Comparison of ENCODE assay signal across 33 cellular contexts in the genomic region with DNA sequence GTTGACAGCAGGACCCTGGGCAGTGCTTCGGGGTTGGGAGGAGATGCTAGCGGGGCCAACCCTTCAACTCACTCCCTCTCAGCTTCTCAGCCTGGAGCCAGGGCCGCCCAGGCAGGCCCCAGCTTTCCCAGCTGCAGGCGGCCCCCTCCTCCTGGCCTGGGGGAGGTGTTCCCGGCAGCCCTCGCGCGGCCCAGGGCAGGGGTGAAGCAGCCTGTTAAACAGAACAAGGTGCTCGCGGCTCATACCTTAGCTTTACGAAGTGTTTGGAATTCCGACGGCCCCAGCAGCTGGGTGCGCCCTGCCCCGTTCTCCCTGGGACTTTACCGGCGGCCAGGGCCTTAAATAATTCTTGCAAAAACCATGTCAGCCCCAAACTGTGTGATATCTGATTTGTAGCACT. TPM values are rescaled to one million over a fixed set of nuclear protein-coding genes. Genes with fewer than 3 reads are reported as not detected.
"Had no signal": no experiment of that assay in that cellular context is flagged by ENCODE, and none has a peak within 500 bp of the region (broad histone marks: within the 10 kb centered on the region; RNA-seq: fewer than 3 reads in every experiment).

No MANE protein-coding gene starts in this region.

- H3K4me3 Mint-ChIP-seq: natural killer cell; nephron; neural progenitor cell; stimulated activated memory B cell treated with anti-CD40 and anti-IgM and Interleukin-4, amounts not matched to agents 10 μg/mL and 1 μg/mL and 100 μg/mL, for 72 hours; stimulated activated naive CD8-positive, alpha-beta T cell treated with anti-CD3 and anti-CD28 coated beads, Interleukin-15, amount 100 ng/mL, for 72 hours; type B pancreatic cell had no signal

- H3K27ac Mint-ChIP-seq: natural killer cell; nephron; neural progenitor cell; progenitor cell of endocrine pancreas; stimulated activated memory B cell treated with anti-CD40 and anti-IgM and Interleukin-4, amounts not matched to agents 10 μg/mL and 1 μg/mL and 100 μg/mL, for 72 hours; stimulated activated naive CD8-positive, alpha-beta T cell treated with anti-CD3 and anti-CD28 coated beads, Interleukin-15, amount 100 ng/mL, for 72 hours; type B pancreatic cell had no signal

- H3K4me1 ChIP-seq: neural progenitor cell, parathyroid adenoma, psoas muscle, right lobe of liver, spleen, suprapubic skin, testis, tibial artery, transverse colon, vagina had no signal

- H3K27me3 ChIP-seq: neural progenitor cell, ovary, right lobe of liver, spleen, suprapubic skin, testis, tibial artery, transverse colon, vagina had no signal

- FAIRE-seq: urothelium cell line had no signal

- H3K79me2 ChIP-seq: parathyroid adenoma had no signal

- H3K4me1 Mint-ChIP-seq: natural killer cell; nephron; neural progenitor cell; stimulated activated memory B cell treated with anti-CD40 and anti-IgM and Interleukin-4, amounts not matched to agents 10 μg/mL and 1 μg/mL and 100 μg/mL, for 72 hours; stimulated activated naive CD8-positive, alpha-beta T cell treated with anti-CD3 and anti-CD28 coated beads, Interleukin-15, amount 100 ng/mL, for 72 hours had no signal

- H3K9me3 ChIP-seq: ovary, psoas muscle, right lobe of liver, spleen, suprapubic skin, testis, tibial artery, transverse colon, vagina had no signal

- H3K9me3 Mint-ChIP-seq: natural killer cell; nephron; neural progenitor cell; stimulated activated memory B cell treated with anti-CD40 and anti-IgM and Interleukin-4, amounts not matched to agents 10 μg/mL and 1 μg/mL and 100 μg/mL, for 72 hours; stimulated activated naive CD8-positive, alpha-beta T cell treated with anti-CD3 and anti-CD28 coated beads, Interleukin-15, amount 100 ng/mL, for 72 hours; type B pancreatic cell had no signal

- H3K27ac ChIP-seq: neural progenitor cell, ovary, parathyroid adenoma, psoas muscle, right lobe of liver, skin epidermis, spleen, suprapubic skin, testis, tibial artery, transverse colon, vagina had no signal

- H3K4me3 ChIP-seq: neural progenitor cell, ovary, psoas muscle, right lobe of liver, skin epidermis, smooth muscle cell, spleen, suprapubic skin, testis, tibial artery, transverse colon, vagina had no signal

- DNase-seq: natural killer cell; occipital lobe; stimulated activated CD4-positive, alpha-beta T cell treated with anti-CD3 and anti-CD28 coated beads, Interleukin-12 subunit alpha, Interleukin-12 subunit beta, amount 100 ng/mL, for 4 hours; stimulated activated CD4-positive, alpha-beta T cell treated with anti-CD3 and anti-CD28 coated beads, Interleukin-1b, Interleukin-23, amount 100 ng/mL, for 48 hours; stimulated activated CD4-positive, alpha-beta T cell treated with anti-CD3 and anti-CD28 coated beads, Interleukin-4, amount 100 ng/mL, for 1 hour; stimulated activated CD4-positive, alpha-beta T cell treated with anti-CD3 and anti-CD28 coated beads, Interleukin-4, amount 100 ng/mL, for 4 hours; stimulated activated CD8-positive, alpha-beta memory T cell treated with anti-CD3 and anti-CD28 coated beads, Interleukin-4, amount 100 ng/mL, for 48 hours; stimulated activated naive CD4-positive, alpha-beta T cell; stimulated activated naive CD8-positive, alpha-beta T cell treated with anti-CD3 and anti-CD28 coated beads, Interleukin-15, amount 100 ng/mL, for 72 hours; stimulated activated naive CD8-positive, alpha-beta T cell treated with anti-CD3 and anti-CD28 coated beads, Interleukin-15, Interleukin-2, amounts not matched to agents 100 U/mL and 50 U/mL, for 24 hours; substantia nigra; testis; transverse colon had no signal

- H3K27me3 Mint-ChIP-seq: progenitor cell of endocrine pancreas; stimulated activated memory B cell treated with anti-CD40 and anti-IgM and Interleukin-4, amounts not matched to agents 10 μg/mL and 1 μg/mL and 100 μg/mL, for 72 hours; stimulated activated naive CD8-positive, alpha-beta T cell treated with anti-CD3 and anti-CD28 coated beads, Interleukin-15, amount 100 ng/mL, for 72 hours; type B pancreatic cell had no signal

- H3K4me2 ChIP-seq: neural progenitor cell, smooth muscle cell had no signal

- H3K36me3 ChIP-seq: neural progenitor cell, ovary, right lobe of liver, spleen, suprapubic skin, tibial artery, transverse colon, vagina had no signal

- H2AFZ ChIP-seq: neural progenitor cell, parathyroid adenoma had no signal

- ATAC-seq: natural killer cell; right cardiac atrium; right lobe of liver; stimulated activated memory B cell treated with anti-CD40 and anti-IgM and Interleukin-4, amounts not matched to agents 10 μg/mL and 1 μg/mL and 100 μg/mL, for 72 hours; stimulated activated naive CD8-positive, alpha-beta T cell treated with anti-CD3 and anti-CD28 coated beads, Interleukin-15, amount 100 ng/mL, for 72 hours; stimulated activated naive CD8-positive, alpha-beta T cell treated with anti-CD3 and anti-CD28 coated beads, Interleukin-15, Interleukin-2, amounts not matched to agents 100 U/mL and 50 U/mL, for 24 hours had no signal

- H3K36me3 Mint-ChIP-seq: natural killer cell; neural progenitor cell; stimulated activated memory B cell treated with anti-CD40 and anti-IgM and Interleukin-4, amounts not matched to agents 10 μg/mL and 1 μg/mL and 100 μg/mL, for 72 hours; type B pancreatic cell had no signal

RNA-seq across cellular contexts. Expression of gene H19, which starts 33.3 kb away (rescaled TPM):
- total RNA-seq: natural killer cell had no signal
- polyA plus RNA-seq: neural cell had no signal

RNA-seq across cellular contexts. Expression of gene TNNT3, which starts 44.8 kb away (rescaled TPM):
- total RNA-seq: osteoblast, progenitor cell of endocrine pancreas, renal cortical epithelial cell had no signal
- polyA plus RNA-seq: neural cell had no signal
